Comparison of ENCODE assay signal across 8 cellular contexts in genomic region chr17:46979023-46979870, GRCh38. TPM values are rescaled to one million over a fixed set of nuclear protein-coding genes. Genes with fewer than 3 reads are reported as not detected.
DNase-seq lines count a peak whose midpoint lies in the region; ATAC-seq and TF ChIP-seq lines count a peak whose summit lies in the region.

Gene RPRML (minus strand): TSS chr17:46979253. CDS start chr17:46979007, 246 bp downstream.

- BruUV-seq in Calu3 (replicated peaks; lab: Mats Ljungman, UMichigan) = no TSS peak

- H3K9me3 ChIP-seq in MM.1S (replicated peaks; ENCODE audit: insufficient read depth, low read length) = no peaks in the 10 kb centered on the region
- no peaks in the 10 kb centered on the region for H3K9me3 ChIP-seq in WERI-Rb-1 (ENCODE audit: severe bottlenecking)
- no peaks in the 10 kb centered on the region for H3K9me3 ChIP-seq in muscle layer of duodenum (ENCODE audit: control insufficient read depth in 1 of 2, low read length in 2 of 2)

- H3K4me1 ChIP-seq in MM.1S (ENCODE audit: low read length) (no peaks in the 10 kb centered on the region), muscle layer of duodenum (ENCODE audit: control insufficient read depth in 1 of 2, insufficient read depth in 2 of 2, low read length in 2 of 2) (peaks cover 0 to 23% of the 10 kb centered on the region in 2 donors)

- H3K4me3 ChIP-seq in MM.1S (ENCODE audit: low read length) (peak within 1 kb of the TSS; percentile 60), WERI-Rb-1 (ENCODE audit: low read depth, low read length) (peak within 1 kb of the TSS; percentile 69), muscle layer of duodenum (ENCODE audit: low read depth in 1 of 2, low read length in 2 of 2) (peak within 1 kb of the TSS; percentile 21 to 63)

- no peak for TF ChIP-seq CTCF in Calu3 (IDR thresholded peaks at IDR 0.05; ENCODE audit: unreplicated experiment)
- TF ChIP-seq CTCF in MM.1S (IDR thresholded peaks at IDR 0.05; ENCODE audit: low read length) = no peak
- TF ChIP-seq CTCF in WERI-Rb-1 (IDR thresholded peaks at IDR 0.05; ENCODE audit: low read depth, low read length) = no peak
- TF ChIP-seq CTCF in endothelial cell (IDR thresholded peaks at IDR 0.05; ENCODE audit: unreplicated experiment) = no peak

- H3F3A ChIP-seq in MM.1S (ENCODE audit: insufficient read depth, low read length) = no peaks in the 10 kb centered on the region

- H3K4me1 Mint-ChIP-seq in Calu3 (ENCODE audit: low read depth, unreplicated experiment) (no peaks in the 10 kb centered on the region), endothelial cell (ENCODE audit: unreplicated experiment) (peaks cover 14% of the 10 kb centered on the region)

- H3K27me3 ChIP-seq in MM.1S (replicated peaks; ENCODE audit: insufficient read depth, low read length) (peaks cover 17% of the 10 kb centered on the region), WERI-Rb-1 (ENCODE audit: insufficient read depth, low read depth, severe bottlenecking) (peaks cover 3% of the 10 kb centered on the region), muscle layer of duodenum (ENCODE audit: low read depth, low read length) (peaks cover 23% of the 10 kb centered on the region)

- peak within 1 kb of the TSS; percentile 39; the same call in 1 of the 2 replicates for H2AFZ ChIP-seq in MM.1S (ENCODE audit: low read length)

- H3K36me3 ChIP-seq in MM.1S (replicated peaks; ENCODE audit: insufficient read depth, low read length) = no peaks in the 10 kb centered on the region
- no peaks in the 10 kb centered on the region for H3K36me3 ChIP-seq in WERI-Rb-1
- no peaks in the 10 kb centered on the region for H3K36me3 ChIP-seq in muscle layer of duodenum (ENCODE audit: control insufficient read depth in 1 of 2, insufficient read depth in 2 of 2, low read length in 2 of 2)

- DNase-seq in Calu3 (peak; percentile 59), MM.1S (peak; percentile 18), WERI-Rb-1 (peak; percentile 78), endothelial cell (ENCODE audit: low spot score) (peak; percentile 51), A172 (ENCODE audit: low spot score) (no peak)

- H3K27ac ChIP-seq in MM.1S (ENCODE audit: low read length) (no peak within 1 kb of the TSS), WERI-Rb-1 (no peak within 1 kb of the TSS; the same call in 1 of the 2 replicates), muscle layer of duodenum (ENCODE audit: low read length) (no peak within 1 kb of the TSS), temporal lobe (ENCODE audit: low read depth, low read length) (peak within 1 kb of the TSS; percentile 61)

- H3K27me3 Mint-ChIP-seq in Calu3 (ENCODE audit: unreplicated experiment) = peaks cover 77% of the 10 kb centered on the region
- peaks cover 13% of the 10 kb centered on the region for H3K27me3 Mint-ChIP-seq in endothelial cell (ENCODE audit: unreplicated experiment)

- H3K9me3 Mint-ChIP-seq in Calu3 (ENCODE audit: low read depth, unreplicated experiment) = no peaks in the 10 kb centered on the region
- H3K9me3 Mint-ChIP-seq in endothelial cell (ENCODE audit: unreplicated experiment) = no peaks in the 10 kb centered on the region

- no peak within 1 kb of the TSS for H3K9ac ChIP-seq in MM.1S (ENCODE audit: low read length)

- H3K4me3 Mint-ChIP-seq in Calu3 (ENCODE audit: low read depth, unreplicated experiment) (peak within 1 kb of the TSS; percentile 61), endothelial cell (ENCODE audit: unreplicated experiment) (peak within 1 kb of the TSS; percentile 90)

- no peak for ATAC-seq in HG03442 (IDR thresholded peaks at IDR 0.05; ENCODE audit: unreplicated experiment)

- CTCF ChIA-PET in Calu3 (lab: Charles Lee) = interaction anchor here (0.6 to 2.4 kb wide), 3 partner anchors 37 to 831 kb away, joined by 3 to 6 read pairs (median 6); no protein-coding TSS in a partner anchor

- H3K36me3 Mint-ChIP-seq in Calu3 (ENCODE audit: insufficient read depth, unreplicated experiment) (no peaks in the 10 kb centered on the region), endothelial cell (ENCODE audit: low read depth, unreplicated experiment) (peaks cover 7% of the 10 kb centered on the region)

- no peaks in the 10 kb centered on the region for H4K20me1 ChIP-seq in MM.1S (ENCODE audit: insufficient read depth, low read length)

- no peaks in the 10 kb centered on the region for H3K79me2 ChIP-seq in MM.1S (ENCODE audit: low read length)

- H3K27ac Mint-ChIP-seq in Calu3 (ENCODE audit: unreplicated experiment) = no peak within 1 kb of the TSS
- H3K27ac Mint-ChIP-seq in endothelial cell (ENCODE audit: unreplicated experiment) = no peak within 1 kb of the TSS

- no peaks in the 10 kb centered on the region for H3K9me2 ChIP-seq in MM.1S (replicated peaks; ENCODE audit: insufficient read depth, low read length)

- peak within 1 kb of the TSS; percentile 89 for H3K4me2 ChIP-seq in MM.1S (ENCODE audit: low read depth, low read length)

- intact Hi-C loops in Calu3 (cut with micrococcal nuclease; ENCODE audit: unreplicated experiment) = no loop called here

RNA-seq across cellular contexts. Expression of gene RPRML, which starts in this region (rescaled TPM):
- not detected in 2 replicates for total RNA-seq in Calu3 (2022)
- not detected for total RNA-seq in endothelial cell (ENCODE audit: unreplicated experiment)
- total RNA-seq in temporal lobe = 4.2 TPM
- total RNA-seq in A172 (2014; rRNA removed; shearing (Covaris generic)) = not detected in 2 replicates

Comparison
In these comparisons a context has a peak if more than half of its experiments do, and no peak if none do; other contexts are left out.
1. Peak in DNase-seq in Calu3; RNA of the gene not detected or under 1 TPM.
2. Peak in DNase-seq in endothelial cell; RNA of the gene not detected or under 1 TPM.